ENCODE assay signal across 8 cellular contexts in the genomic region with DNA sequence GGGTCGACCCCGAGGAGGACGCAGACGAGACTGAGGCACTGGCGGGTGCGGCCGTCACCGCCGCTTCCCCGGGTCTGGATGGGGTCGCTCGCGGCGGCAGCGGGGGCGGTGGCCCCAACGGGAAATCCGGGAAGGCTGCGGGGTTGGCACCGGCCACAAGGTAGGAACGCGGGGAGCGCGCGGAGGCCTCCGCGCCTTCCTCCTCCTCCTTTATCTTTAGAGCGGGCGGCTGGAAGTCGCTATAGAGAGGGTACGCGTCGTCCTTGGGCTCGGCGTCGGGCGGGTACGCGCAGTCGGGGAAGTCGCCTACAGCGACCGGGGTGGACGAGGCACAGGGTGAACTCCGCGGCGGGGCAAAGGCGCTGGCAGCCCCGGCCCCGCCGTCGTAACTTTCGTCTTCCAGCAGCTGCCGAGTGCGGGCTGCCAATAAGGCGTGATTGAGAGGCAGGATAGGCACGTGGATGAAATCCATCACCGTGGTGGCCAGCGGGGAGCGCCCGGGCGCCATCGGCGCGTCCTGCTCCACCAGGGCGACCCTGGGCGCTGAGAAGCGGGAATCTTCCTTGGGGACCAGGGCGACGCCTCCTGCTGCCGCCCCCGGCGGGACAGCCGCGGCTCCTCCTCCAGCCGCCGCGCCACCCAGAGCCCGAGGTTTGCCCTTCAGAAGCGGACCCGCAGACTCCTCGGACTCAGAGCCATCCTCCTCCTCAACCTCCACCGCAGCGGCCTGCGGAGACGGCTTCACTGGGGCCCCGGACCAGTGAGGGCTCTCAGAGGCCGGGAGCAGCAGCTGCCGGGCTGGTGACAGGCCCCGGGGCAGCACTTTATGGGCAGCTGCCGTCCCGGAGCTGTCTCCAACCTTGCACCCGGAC. TPM values are rescaled to one million over a fixed set of nuclear protein-coding genes. Genes with fewer than 3 reads are reported as not detected.
DNase-seq lines count a peak whose midpoint lies in the region; ATAC-seq lines count a peak whose summit lies in the region.

No MANE protein-coding gene starts in this region.

- ATAC-seq in activated naive CD8-positive, alpha-beta T cell treated with anti-CD3 and anti-CD28 coated beads, Interleukin-2, amount 10 ng/mL, durations not matched to agents 7 days and 5 days (ENCODE audit: low read depth), result no peak
- ATAC-seq in GM21423 (IDR thresholded peaks at IDR 0.05; ENCODE audit: unreplicated experiment), result no peak
- ATAC-seq in HG03354 (IDR thresholded peaks at IDR 0.05; ENCODE audit: poor library complexity, severe bottlenecking, unreplicated experiment), result no peak

- no peak overlapping the region for H3K27ac Mint-ChIP-seq in activated naive CD8-positive, alpha-beta T cell treated with anti-CD3 and anti-CD28 coated beads, Interleukin-2, amount 10 ng/mL, durations not matched to agents 7 days and 5 days

- H3K9me3 ChIP-seq in skeletal muscle satellite cell (replicated peaks; ENCODE audit: low read length), result no peaks in the 10 kb centered on the region

- no peaks in the 10 kb centered on the region for H3K36me3 Mint-ChIP-seq in activated naive CD8-positive, alpha-beta T cell treated with anti-CD3 and anti-CD28 coated beads, Interleukin-2, amount 10 ng/mL, durations not matched to agents 7 days and 5 days

- peaks cover 19% of the 10 kb centered on the region for H3K4me1 ChIP-seq in skeletal muscle satellite cell (ENCODE audit: control insufficient read depth, insufficient read depth, low read length)

- H3K4me3 Mint-ChIP-seq in activated naive CD8-positive, alpha-beta T cell treated with anti-CD3 and anti-CD28 coated beads, Interleukin-2, amount 10 ng/mL, durations not matched to agents 7 days and 5 days, result no peak overlapping the region

- peaks cover under 1% of the 10 kb centered on the region for H3K9me3 Mint-ChIP-seq in activated naive CD8-positive, alpha-beta T cell treated with anti-CD3 and anti-CD28 coated beads, Interleukin-2, amount 10 ng/mL, durations not matched to agents 7 days and 5 days

- H3K36me3 ChIP-seq in H7 (replicated peaks; ENCODE audit: control insufficient read depth, insufficient read depth, low read length), result no peaks in the 10 kb centered on the region
- H3K36me3 ChIP-seq in skeletal muscle satellite cell (ENCODE audit: insufficient read depth, low read length), result no peaks in the 10 kb centered on the region

- peaks cover 38% of the 10 kb centered on the region for H3K27me3 Mint-ChIP-seq in activated naive CD8-positive, alpha-beta T cell treated with anti-CD3 and anti-CD28 coated beads, Interleukin-2, amount 10 ng/mL, durations not matched to agents 7 days and 5 days

- no peak overlapping the region for H3K9ac ChIP-seq in skeletal muscle satellite cell (ENCODE audit: low read depth, low read length)

- POLR2A ChIA-PET in activated naive CD8-positive, alpha-beta T cell treated with anti-CD3 and anti-CD28 coated beads, Interleukin-2, amount 10 ng/mL, durations not matched to agents 7 days and 5 days (lab: Charles Lee), result no interaction called here

- H3K4me2 ChIP-seq in skeletal muscle satellite cell (ENCODE audit: low read length), result peak overlapping the region; percentile 80

- H3K27me3 ChIP-seq in H7 (ENCODE audit: control insufficient read depth, insufficient read depth, low read length) (peaks cover 67% of the 10 kb centered on the region), skeletal muscle satellite cell (ENCODE audit: control insufficient read depth, insufficient read depth, low read length) (peaks cover 75% of the 10 kb centered on the region)

- peak overlapping the region; percentile 45 for H3K4me3 ChIP-seq in H7 (ENCODE audit: insufficient read depth, low read depth, low read length)
- peak overlapping the region; percentile 49 for H3K4me3 ChIP-seq in iPS-11a (ENCODE audit: low read depth, low read length)
- H3K4me3 ChIP-seq in skeletal muscle satellite cell (ENCODE audit: low read length), result peak overlapping the region; percentile 60

- DNase-seq in H7, result peak; percentile 67
- peak; percentile 29 for DNase-seq in activated naive CD8-positive, alpha-beta T cell treated with anti-CD3 and anti-CD28 coated beads, Interleukin-2, amount 10 ng/mL, durations not matched to agents 7 days and 5 days
- DNase-seq in NCI-H524 treated with DMSO at 0.1 percent for 48 hours (lab: John Stamatoyannopoulos, UW), result no peak
- DNase-seq in T1000 (lab: John Stamatoyannopoulos, UW), result no peak

- H3K4me1 Mint-ChIP-seq in activated naive CD8-positive, alpha-beta T cell treated with anti-CD3 and anti-CD28 coated beads, Interleukin-2, amount 10 ng/mL, durations not matched to agents 7 days and 5 days, result peaks cover 3% of the 10 kb centered on the region

RNA-seq across cellular contexts. Expression of a gene that starts 1.7 kb away (rescaled TPM):
- 0.31 TPM in 1 of 2 replicates, not detected in the other for total RNA-seq in H7 (2014; rRNA removed; shearing (Covaris generic))
- total RNA-seq in activated naive CD8-positive, alpha-beta T cell treated with anti-CD3 and anti-CD28 coated beads, Interleukin-2, amount 10 ng/mL, durations not matched to agents 7 days and 5 days, result not detected
- total RNA-seq in skeletal muscle satellite cell (2012; rRNA removed), result under 0.01 TPM in 2 replicates

Comparison
In these comparisons a context has a peak if more than half of its experiments do, and no peak if none do; other contexts are left out.
1. DNase-seq: peak in H7 (single experiment) and activated naive CD8-positive, alpha-beta T cell treated with anti-CD3 and anti-CD28 coated beads, Interleukin-2, amount 10 ng/mL, durations not matched to agents 7 days and 5 days (single experiment); none in NCI-H524 treated with DMSO at 0.1 percent for 48 hours (single experiment) and T1000 (single experiment).
2. Peak in every context shown above with its lines, with median percentiles within 50 percentile points of each other: H3K4me3 ChIP-seq.